Comparison of ENCODE assay signal across 24 cellular contexts in genomic region chr1:8503842-8504241, GRCh38.
A peak's percentile ranks its signal among the peaks of the same experiment; 100 is the strongest.
DNase-seq lines count a peak whose midpoint lies in the region; ATAC-seq and TF ChIP-seq lines count a peak whose summit lies in the region.
"Had no signal": no experiment of that assay in that cellular context is flagged by ENCODE, and none has a peak within 500 bp of the region (broad histone marks: within the 10 kb centered on the region; RNA-seq: fewer than 3 reads in every experiment).

No MANE protein-coding gene starts in this region.

- H3K27me3 Mint-ChIP-seq in activated T-cell treated with anti-CD3 and anti-CD28 coated beads, Interleukin-2, amount 50 U/mL, for 72 hours (ENCODE audit: low read depth): no peaks in the 10 kb centered on the region
- H3K27me3 Mint-ChIP-seq in activated T-cell treated with anti-CD3 and anti-CD28 coated beads, Interleukin-2, amount 50 U/mL, for 4 hours (ENCODE audit: low read depth): no peaks in the 10 kb centered on the region
- no peaks in the 10 kb centered on the region for H3K27me3 Mint-ChIP-seq in mesothelial cell of epicardium (ENCODE audit: low read depth)
- H3K27me3 Mint-ChIP-seq: CD8-positive, alpha-beta memory T cell had no signal

- ATAC-seq in activated T-cell treated with anti-CD3 and anti-CD28 coated beads, Interleukin-2, amount 50 U/mL, for 72 hours (replicated peaks in 1 of 2): no peak
- ATAC-seq in activated T-cell treated with anti-CD3 and anti-CD28 coated beads, Interleukin-2, amount 50 U/mL, for 4 hours: no peak
- ATAC-seq in HG02973 (IDR thresholded peaks at IDR 0.05; ENCODE audit: unreplicated experiment) (no peak), lower lobe of right lung (no peak)

- H3K27me3 ChIP-seq in WERI-Rb-1 (ENCODE audit: insufficient read depth, low read depth, severe bottlenecking) (no peaks in the 10 kb centered on the region), MG63 (no peaks in the 10 kb centered on the region), lower lobe of right lung (ENCODE audit: low read depth) (no peaks in the 10 kb centered on the region)
- H3K27me3 ChIP-seq: Peyer's patch, SJCRH30 had no signal

- intact Hi-C loops in lower lobe of right lung (cut with DNase I): no loop called here

- H3K36me3 Mint-ChIP-seq in activated T-cell treated with anti-CD3 and anti-CD28 coated beads, Interleukin-2, amount 50 U/mL, for 72 hours (ENCODE audit: insufficient read depth in 2 of 2): peaks cover 4 to 19% of the 10 kb centered on the region in 2 donors
- peaks cover 15% of the 10 kb centered on the region for H3K36me3 Mint-ChIP-seq in activated T-cell treated with anti-CD3 and anti-CD28 coated beads, Interleukin-2, amount 50 U/mL, for 4 hours (ENCODE audit: insufficient read depth)
- peaks cover 24% of the 10 kb centered on the region for H3K36me3 Mint-ChIP-seq in mesothelial cell of epicardium

- peak overlapping the region; percentile 38 for H3K27ac Mint-ChIP-seq in activated T-cell treated with anti-CD3 and anti-CD28 coated beads, Interleukin-2, amount 50 U/mL, for 72 hours
- peak overlapping the region; percentile 22 for H3K27ac Mint-ChIP-seq in mesothelial cell of epicardium

- H3K4me1 ChIP-seq in lower lobe of right lung: peaks cover 14% of the 10 kb centered on the region
- H3K4me1 ChIP-seq: Peyer's patch, SJCRH30 had no signal

- no peak for DNase-seq in activated T-cell treated with anti-CD3 and anti-CD28 coated beads, Interleukin-2, amount 50 U/mL, for 72 hours
- no peak for DNase-seq in activated T-cell treated with anti-CD3 and anti-CD28 coated beads, Interleukin-2, amount 50 U/mL, for 4 hours
- DNase-seq in WERI-Rb-1 (no peak), mesothelial cell of epicardium (ENCODE audit: low spot score in 2 of 2, unreplicated experiment in 2 of 2) (no peak), DMS 273 (lab: John Stamatoyannopoulos, UW; ENCODE audit: unreplicated experiment) (no peak), MG63 (no peak), lower lobe of right lung (no peak)
- DNase-seq: AML-193; Calu3; CD8-positive, alpha-beta memory T cell; DMS53; EL; GF-D8; NCI-H1092 treated with DMSO at 0.1 percent for 48 hours; NCI-H1436 treated with DMSO at 0.1 percent for 48 hours; NCI-H2029; NCI-H226; NCI-H510A treated with DMSO at 0.1 percent for 48 hours; NCI-H774; NK-92 treated with Interleukin-12 subunit alpha and Interleukin-12 subunit beta, amount 100 ng/mL, for 24 hours; Peyer's patch; SJCRH30 had no signal

- no peak overlapping the region for H3K4me3 ChIP-seq in WERI-Rb-1 (ENCODE audit: low read depth, low read length)
- H3K4me3 ChIP-seq in MG63: no peak overlapping the region
- H3K4me3 ChIP-seq in lower lobe of right lung: no peak overlapping the region
- H3K4me3 ChIP-seq: Peyer's patch, SJCRH30 had no signal

- H3K36me3 ChIP-seq in WERI-Rb-1 (peaks cover 55% of the 10 kb centered on the region), MG63 (no peaks in the 10 kb centered on the region), lower lobe of right lung (peaks cover 13% of the 10 kb centered on the region)

- no peak overlapping the region for H3K4me3 Mint-ChIP-seq in activated T-cell treated with anti-CD3 and anti-CD28 coated beads, Interleukin-2, amount 50 U/mL, for 72 hours
- H3K4me3 Mint-ChIP-seq in activated T-cell treated with anti-CD3 and anti-CD28 coated beads, Interleukin-2, amount 50 U/mL, for 4 hours: no peak overlapping the region
- H3K4me3 Mint-ChIP-seq in mesothelial cell of epicardium: no peak overlapping the region
- H3K4me3 Mint-ChIP-seq: CD8-positive, alpha-beta memory T cell had no signal

- peak overlapping the region; percentile 28 for H3K27ac ChIP-seq in WERI-Rb-1
- no peak overlapping the region for H3K27ac ChIP-seq in lower lobe of right lung
- H3K27ac ChIP-seq: C4-2B, Peyer's patch, SJCRH30 had no signal

- H3K9me3 Mint-ChIP-seq in activated T-cell treated with anti-CD3 and anti-CD28 coated beads, Interleukin-2, amount 50 U/mL, for 72 hours: no peaks in the 10 kb centered on the region
- H3K9me3 Mint-ChIP-seq in activated T-cell treated with anti-CD3 and anti-CD28 coated beads, Interleukin-2, amount 50 U/mL, for 4 hours: no peaks in the 10 kb centered on the region
- H3K9me3 Mint-ChIP-seq in mesothelial cell of epicardium: no peaks in the 10 kb centered on the region
- H3K9me3 Mint-ChIP-seq: CD8-positive, alpha-beta memory T cell had no signal

- H3K9me3 ChIP-seq in WERI-Rb-1 (ENCODE audit: severe bottlenecking) (no peaks in the 10 kb centered on the region), MG63 (no peaks in the 10 kb centered on the region), lower lobe of right lung (no peaks in the 10 kb centered on the region)
- H3K9me3 ChIP-seq: Peyer's patch had no signal

- H3K4me1 Mint-ChIP-seq in activated T-cell treated with anti-CD3 and anti-CD28 coated beads, Interleukin-2, amount 50 U/mL, for 72 hours (ENCODE audit: low read depth): peaks cover 8% of the 10 kb centered on the region
- peaks cover 3% of the 10 kb centered on the region for H3K4me1 Mint-ChIP-seq in activated T-cell treated with anti-CD3 and anti-CD28 coated beads, Interleukin-2, amount 50 U/mL, for 4 hours (ENCODE audit: low read depth)
- H3K4me1 Mint-ChIP-seq in mesothelial cell of epicardium: no peaks in the 10 kb centered on the region

- TF ChIP-seq CTCF in WERI-Rb-1 (IDR thresholded peaks at IDR 0.05; ENCODE audit: low read depth, low read length) (no peak), mesothelial cell of epicardium (IDR thresholded peaks at IDR 0.05; ENCODE audit: unreplicated experiment) (no peak), lower lobe of right lung (IDR thresholded peaks at IDR 0.05) (no peak)
